ENCODE assay signal across 14 cellular contexts in the genomic region with DNA sequence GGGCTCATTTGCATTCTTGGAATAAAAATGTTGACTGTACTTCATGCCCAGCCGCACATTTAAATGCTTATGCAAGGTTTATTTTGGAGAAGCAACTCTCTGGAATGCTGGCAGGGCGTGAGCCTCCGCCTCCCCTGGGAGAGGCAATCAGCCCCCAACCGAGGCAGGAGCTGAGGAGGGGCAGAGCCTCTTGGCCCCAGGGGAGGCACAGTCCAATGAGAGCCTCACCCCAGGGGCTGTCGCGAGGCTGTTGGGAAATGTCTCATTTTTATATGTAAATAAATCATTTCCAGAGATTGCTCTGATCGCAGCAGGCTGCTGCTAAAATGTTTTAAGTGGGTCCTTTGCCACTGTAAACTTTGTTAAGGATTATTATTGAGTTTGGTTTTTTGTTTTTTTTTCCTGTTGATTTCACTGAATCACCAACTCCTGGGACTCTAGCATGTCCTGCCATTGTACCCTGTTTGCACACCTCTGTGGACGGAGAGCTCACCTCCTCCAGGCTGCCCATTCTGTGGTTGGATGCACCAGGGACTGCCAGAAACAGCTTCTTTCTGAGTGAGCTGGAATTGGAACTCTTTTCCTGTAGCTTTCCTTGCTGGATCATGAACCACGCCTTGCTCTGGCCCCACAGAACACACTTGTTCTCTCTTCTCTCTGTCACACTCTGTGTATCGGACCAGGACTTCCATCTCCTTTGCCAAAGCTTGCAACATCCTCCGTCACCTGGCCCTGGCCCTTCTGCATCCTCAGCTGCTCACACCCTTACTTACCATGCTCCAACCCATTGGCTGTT. TPM values are rescaled to one million over a fixed set of nuclear protein-coding genes. Genes with fewer than 3 reads are reported as not detected.
DNase-seq lines count a peak whose midpoint lies in the region; ATAC-seq lines count a peak whose summit lies in the region.
"Had no signal": no experiment of that assay in that cellular context is flagged by ENCODE, and none has a peak within 500 bp of the region (broad histone marks: within the 10 kb centered on the region; RNA-seq: fewer than 3 reads in every experiment).

No MANE protein-coding gene starts in this region.

- H3K36me3 ChIP-seq in adipocyte (ENCODE audit: control insufficient read depth, insufficient read depth, low read length, severe bottlenecking): no peaks in the 10 kb centered on the region

- H3K4me3 ChIP-seq in adipocyte (ENCODE audit: low read length): peak overlapping the region; percentile 56

- H3K4me1 ChIP-seq in adipocyte (ENCODE audit: control insufficient read depth, insufficient read depth, low read length): peaks cover 14% of the 10 kb centered on the region

- DNase-seq in NCI-H748 (lab: John Stamatoyannopoulos, UW; ENCODE audit: unreplicated experiment): peak; percentile 32
- no peak for DNase-seq in NCI-H748 treated with DMSO at 0.1 percent for 48 hours (lab: John Stamatoyannopoulos, UW)
- peak; percentile 81 for DNase-seq in adipocyte (ENCODE audit: low read depth)
- DNase-seq in iPS-NIHi7 (ENCODE audit: extremely low spot score): peak; percentile 53
- DNase-seq in ureter (ENCODE audit: low spot score): peak; percentile 58
- DNase-seq in NCI-H1092 treated with DMSO at 0.1 percent for 48 hours (lab: John Stamatoyannopoulos, UW): no peak
- no peak for DNase-seq in CD1c-positive myeloid dendritic cell (ENCODE audit: extremely low spot score)
- DNase-seq: activated CD4-positive, alpha-beta T cell treated with anti-CD3 and anti-CD28 coated beads for 4 hours; activated naive CD4-positive, alpha-beta T cell treated with anti-CD3 and anti-CD28 coated beads for 36 hours; AML-193; NCI-H446 had no signal

- H3K9me3 ChIP-seq in adipocyte (ENCODE audit: control insufficient read depth, low read length): peaks cover 16% of the 10 kb centered on the region

- H3K27me3 ChIP-seq in adipocyte (replicated peaks; ENCODE audit: control insufficient read depth, insufficient read depth, low read length): peaks cover 26% of the 10 kb centered on the region

- no peak for ATAC-seq in HG02642 (IDR thresholded peaks at IDR 0.05; ENCODE audit: poor library complexity, unreplicated experiment)
- ATAC-seq: SK-N-SH treated with all-trans-retinoic acid at 6 μM for 48 hours had no signal

- no peak overlapping the region for H3K9ac ChIP-seq in adipocyte (ENCODE audit: low read length)

RNA-seq across cellular contexts. Expression of a gene that starts 46.9 kb away (rescaled TPM):
- not detected for total RNA-seq in ureter
- total RNA-seq: activated naive CD4-positive, alpha-beta T cell treated with anti-CD3 and anti-CD28 coated beads for 36 hours; pulmonary artery endothelial cell had no signal

Comparison
In these comparisons a context has a peak if more than half of its experiments do, and no peak if none do; other contexts are left out.
1. DNase-seq: peak in NCI-H748 (single experiment), adipocyte (single experiment), iPS-NIHi7 (single experiment) and ureter (single experiment); none in NCI-H748 treated with DMSO at 0.1 percent for 48 hours (single experiment), NCI-H1092 treated with DMSO at 0.1 percent for 48 hours (single experiment) and CD1c-positive myeloid dendritic cell (single experiment).